ENCODE assay signal across 1 cellular context in the genomic region with DNA sequence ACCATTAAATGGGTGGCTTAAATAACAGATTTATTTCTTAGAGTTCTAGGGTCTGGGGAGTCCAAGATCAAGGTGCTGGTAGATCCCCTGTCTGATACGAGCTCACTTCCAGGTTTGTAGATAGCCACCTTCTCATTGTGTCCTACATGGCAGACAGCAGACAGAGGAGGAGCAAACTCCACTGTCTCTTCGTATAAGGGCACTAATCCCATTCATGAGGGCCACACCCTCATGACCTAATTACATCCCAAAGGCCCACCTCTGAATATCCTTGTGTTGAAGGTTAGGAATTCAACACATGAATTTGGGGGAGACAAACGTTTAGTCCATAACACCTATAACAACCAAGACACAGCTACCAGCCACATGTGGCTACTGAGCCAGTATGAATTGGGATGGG.
TF ChIP-seq lines count a peak whose summit lies in the region.

No MANE protein-coding gene starts in this region.

TF ChIP-seq in K562, 482 proteins besides CTCF, POLR2A, EP300 and RAD21 (continued from another document):
- no peak for TF ChIP-seq PRDM10 (IDR thresholded peaks at IDR 0.05; ENCODE audit: partially characterized antibody)
- TF ChIP-seq TCFL5 (CRISPR knock-in tag; conservative IDR thresholded peaks at IDR 0.05): no peak
- no peak for TF ChIP-seq ZKSCAN3 (CRISPR knock-in tag; IDR thresholded peaks at IDR 0.05)
- TF ChIP-seq CUX1 (CRISPR knock-in tag; IDR thresholded peaks at IDR 0.05): no peak
- TF ChIP-seq TAF9B (IDR thresholded peaks at IDR 0.05; ENCODE audit: partially characterized antibody): no peak
- no peak for TF ChIP-seq SMARCB1 (IDR thresholded peaks at IDR 0.05; ENCODE audit: insufficient read length, low read depth)
- no peak for TF ChIP-seq E2F1 (CRISPR knock-in tag; IDR thresholded peaks at IDR 0.05)
- no peak for TF ChIP-seq ZNF134 (CRISPR knock-in tag; conservative IDR thresholded peaks at IDR 0.05)
- TF ChIP-seq HEY1 (CRISPR knock-in tag; IDR thresholded peaks at IDR 0.05; ENCODE audit: borderline replicate concordance): no peak
